ENCODE assay signal across 26 cellular contexts in the genomic region with DNA sequence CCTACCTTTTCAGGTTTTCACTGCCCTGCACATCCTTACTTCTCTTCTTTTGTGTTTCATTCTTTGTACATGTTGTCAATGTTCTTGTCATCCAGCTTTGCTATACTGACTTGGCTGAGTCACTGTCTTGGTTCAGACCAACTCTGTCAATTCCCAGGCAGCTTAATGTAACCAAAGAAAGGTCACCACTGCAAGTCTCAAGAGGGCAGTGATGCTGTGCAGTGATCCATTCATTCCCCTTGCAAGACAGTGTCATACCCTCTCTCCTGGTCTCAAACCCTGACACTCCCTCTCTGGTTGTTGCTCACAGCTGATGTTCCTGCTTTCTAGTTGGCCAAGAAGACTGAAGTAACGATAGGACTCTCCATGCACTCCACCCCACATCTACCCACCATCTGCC. TPM values are rescaled to one million over a fixed set of nuclear protein-coding genes. Genes with fewer than 3 reads are reported as not detected.
DNase-seq lines count a peak whose midpoint lies in the region; ATAC-seq and TF ChIP-seq lines count a peak whose summit lies in the region.
"Had no signal": no experiment of that assay in that cellular context is flagged by ENCODE, and none has a peak within 500 bp of the region (broad histone marks: within the 10 kb centered on the region; RNA-seq: fewer than 3 reads in every experiment).

No MANE protein-coding gene starts in this region.

- H3K4me3 Mint-ChIP-seq in activated naive CD4-positive, alpha-beta T cell treated with anti-CD3 and anti-CD28 coated beads, Interleukin-2, amount 50 U/mL, for 24 hours = no peak overlapping the region
- no peak overlapping the region for H3K4me3 Mint-ChIP-seq in effector memory CD8-positive, alpha-beta T cell
- no peak overlapping the region for H3K4me3 Mint-ChIP-seq in stimulated activated effector memory CD8-positive, alpha-beta T cell treated with anti-CD3 and anti-CD28 coated beads, Interleukin-12 subunit alpha, Interleukin-12 subunit beta, amount 100 ng/mL, for 72 hours
- H3K4me3 Mint-ChIP-seq: CD4-positive, alpha-beta memory T cell; natural killer cell treated with Interleukin-12 subunit alpha and Interleukin-12 subunit beta and Interleukin-15 and Interleukin-18, amount 100 ng/mL, for 72 hours had no signal

- ATAC-seq in IMR-90 (ENCODE audit: low read depth) = no peak
- no peak for ATAC-seq in effector memory CD8-positive, alpha-beta T cell (replicated peaks)
- ATAC-seq in stimulated activated effector memory CD8-positive, alpha-beta T cell treated with anti-CD3 and anti-CD28 coated beads, Interleukin-12 subunit alpha, Interleukin-12 subunit beta, amount 100 ng/mL, for 72 hours = peak; percentile 19
- ATAC-seq in HG02678 (IDR thresholded peaks at IDR 0.05; ENCODE audit: unreplicated experiment) = no peak
- ATAC-seq: left cardiac atrium; mucosa of descending colon; natural killer cell treated with Interleukin-12 subunit alpha and Interleukin-12 subunit beta and Interleukin-15 and Interleukin-18, amount 100 ng/mL, for 72 hours had no signal

- H3K14ac ChIP-seq in IMR-90 (replicated peaks; ENCODE audit: low read depth, low read length) = no peak overlapping the region

- H3K4me1 ChIP-seq in IMR-90 (ENCODE audit: control insufficient read depth, insufficient read depth, low read length) = no peaks in the 10 kb centered on the region
- H3K4me1 ChIP-seq: stomach had no signal

- no peak overlapping the region for H3K56ac ChIP-seq in IMR-90 (ENCODE audit: extremely low read depth, insufficient read depth, low read length)

- BruUV-seq in IMR-90 (replicated peaks; lab: Mats Ljungman, UMichigan) = no TSS peak

- H3K79me1 ChIP-seq in IMR-90 (ENCODE audit: low read depth in 1 of 2, low read length in 2 of 2) = no peaks in the 10 kb centered on the region

- H3K9ac ChIP-seq in IMR-90 (ENCODE audit: low read depth, low read length) = no peak overlapping the region

- no peak for TF ChIP-seq POLR2A in IMR-90 (IDR thresholded peaks at IDR 0.05; ENCODE audit: low read depth, low read length)

- H4K20me1 ChIP-seq in IMR-90 (ENCODE audit: insufficient read depth, low read length) = no peaks in the 10 kb centered on the region

- H3K9me3 Mint-ChIP-seq in activated naive CD4-positive, alpha-beta T cell treated with anti-CD3 and anti-CD28 coated beads, Interleukin-2, amount 50 U/mL, for 24 hours = no peaks in the 10 kb centered on the region
- no peaks in the 10 kb centered on the region for H3K9me3 Mint-ChIP-seq in effector memory CD8-positive, alpha-beta T cell
- no peaks in the 10 kb centered on the region for H3K9me3 Mint-ChIP-seq in stimulated activated effector memory CD8-positive, alpha-beta T cell treated with anti-CD3 and anti-CD28 coated beads, Interleukin-12 subunit alpha, Interleukin-12 subunit beta, amount 100 ng/mL, for 72 hours
- H3K9me3 Mint-ChIP-seq: activated naive CD4-positive, alpha-beta T cell treated with anti-CD3 and anti-CD28 coated beads, Interleukin-2, amount 50 U/mL, for 72 hours; activated T-helper 2 cell treated with anti-CD3 and anti-CD28 coated beads, Interferon-gamma antibody, Interleukin-2, Interleukin-4, amounts not matched to agents 10 μg/mL and 5 μg/mL and 100 μg/mL, durations not matched to agents 14 hours and 24 hours and 36 hours; natural killer cell treated with Interleukin-12 subunit alpha and Interleukin-12 subunit beta and Interleukin-15 and Interleukin-18, amount 100 ng/mL, for 72 hours had no signal

- H3K4ac ChIP-seq in IMR-90 (ENCODE audit: low read depth, low read length) = no peak overlapping the region

- H3K27me3 ChIP-seq in IMR-90 (ENCODE audit: control insufficient read depth, insufficient read depth, low read length) = no peaks in the 10 kb centered on the region
- H3K27me3 ChIP-seq: stomach had no signal

- H2AK5ac ChIP-seq in IMR-90 (ENCODE audit: low read depth, low read length) = no peak overlapping the region

- no peak overlapping the region for H3K18ac ChIP-seq in IMR-90 (ENCODE audit: low read depth, low read length)

- TF ChIP-seq CTCF in IMR-90 (conservative IDR thresholded peaks at IDR 0.05; ENCODE audit: low read depth, low read length) = no peak

- no peaks in the 10 kb centered on the region for H3K9me1 ChIP-seq in IMR-90 (ENCODE audit: insufficient read depth, low read length)

- no peaks in the 10 kb centered on the region for H3K9me3 ChIP-seq in IMR-90 (ENCODE audit: control insufficient read depth, insufficient read depth, low read length)
- H3K9me3 ChIP-seq: mucosa of descending colon, stomach had no signal

- H2AK9ac ChIP-seq in IMR-90 (replicated peaks; ENCODE audit: low read depth, low read length, poor library complexity) = no peak overlapping the region

- no peaks in the 10 kb centered on the region for H3K36me3 ChIP-seq in IMR-90 (ENCODE audit: control insufficient read depth, insufficient read depth, low read length)
- H3K36me3 ChIP-seq: stomach had no signal

- no peak overlapping the region for H2BK20ac ChIP-seq in IMR-90 (ENCODE audit: low read depth, low read length)

- no peaks in the 10 kb centered on the region for H3K36me3 Mint-ChIP-seq in activated naive CD4-positive, alpha-beta T cell treated with anti-CD3 and anti-CD28 coated beads, Interleukin-2, amount 50 U/mL, for 24 hours
- no peaks in the 10 kb centered on the region for H3K36me3 Mint-ChIP-seq in effector memory CD8-positive, alpha-beta T cell (ENCODE audit: insufficient read depth)
- no peaks in the 10 kb centered on the region for H3K36me3 Mint-ChIP-seq in stimulated activated effector memory CD8-positive, alpha-beta T cell treated with anti-CD3 and anti-CD28 coated beads, Interleukin-12 subunit alpha, Interleukin-12 subunit beta, amount 100 ng/mL, for 72 hours
- H3K36me3 Mint-ChIP-seq: activated naive CD4-positive, alpha-beta T cell treated with anti-CD3 and anti-CD28 coated beads, Interleukin-2, amount 50 U/mL, for 72 hours; CD4-positive, alpha-beta memory T cell; natural killer cell treated with Interleukin-12 subunit alpha and Interleukin-12 subunit beta and Interleukin-15 and Interleukin-18, amount 100 ng/mL, for 72 hours had no signal

- H3K4me3 ChIP-seq in IMR-90 (ENCODE audit: insufficient read depth, low read depth, low read length) = no peak overlapping the region
- H3K4me3 ChIP-seq: lung, mucosa of descending colon, stomach had no signal

- WGBS in IMR-90 (ENCODE audit: extremely low coverage in 2 of 2, insufficient read length in 1 of 2), 2 experiments = no CpG with 5 or more reads among the region's 1 CpG

- H4K5ac ChIP-seq in IMR-90 (ENCODE audit: low read depth, low read length) = no peak overlapping the region

- POLR2A ChIA-PET in IMR-90 (lab: Charles Lee; ENCODE audit: unreplicated experiment) = no interaction called here

- intact Hi-C loops in IMR-90 (cut with micrococcal nuclease) = no loop called here

- TF ChIP-seq RAD21 in IMR-90 (IDR thresholded peaks at IDR 0.05; ENCODE audit: low read length) = no peak

- in situ Hi-C loops in IMR-90 (cut with MboI; ENCODE audit: low sequenced_read_pairs) = no loop called here

- no peak overlapping the region for H3K23ac ChIP-seq in IMR-90 (ENCODE audit: low read depth, low read length)

- H3K27me3 Mint-ChIP-seq in activated naive CD4-positive, alpha-beta T cell treated with anti-CD3 and anti-CD28 coated beads, Interleukin-2, amount 50 U/mL, for 24 hours = no peaks in the 10 kb centered on the region
- no peaks in the 10 kb centered on the region for H3K27me3 Mint-ChIP-seq in effector memory CD8-positive, alpha-beta T cell
- H3K27me3 Mint-ChIP-seq: CD4-positive, alpha-beta memory T cell had no signal

- DNase-seq in activated naive CD4-positive, alpha-beta T cell treated with Interleukin-2 at 50 U/mL for 16 hours = no peak
- DNase-seq in IMR-90 = peak; percentile 4
- no peak for DNase-seq in effector memory CD8-positive, alpha-beta T cell
- no peak for DNase-seq in stimulated activated effector memory CD8-positive, alpha-beta T cell treated with anti-CD3 and anti-CD28 coated beads, Interleukin-12 subunit alpha, Interleukin-12 subunit beta, amount 100 ng/mL, for 72 hours (ENCODE audit: low spot score in 2 of 2)
- DNase-seq in effector CD4-positive, alpha-beta T cell = no peak
- DNase-seq in SK-N-DZ (ENCODE audit: low spot score) = no peak
- DNase-seq: activated CD4-positive, alpha-beta T cell treated with anti-CD3 and anti-CD28 coated beads for 4 hours; AML-193; anterior cingulate cortex; CD4-positive, alpha-beta memory T cell; HCEC 1CT; hippocampal formation; left cardiac atrium; mucosa of descending colon; NCI-H2081; NCI-H226; NCI-H69; SHP77; stomach had no signal

- no peak overlapping the region for H3K27ac ChIP-seq in IMR-90 (ENCODE audit: insufficient read depth, low read length)
- H3K27ac ChIP-seq: stomach had no signal

- H4K8ac ChIP-seq in IMR-90 (ENCODE audit: low read depth in 2 of 2, low read length in 2 of 2) = no peak overlapping the region

- no peak overlapping the region for H2BK15ac ChIP-seq in IMR-90 (ENCODE audit: low read depth, low read length)

- no peaks in the 10 kb centered on the region for H3K4me1 Mint-ChIP-seq in activated naive CD4-positive, alpha-beta T cell treated with anti-CD3 and anti-CD28 coated beads, Interleukin-2, amount 50 U/mL, for 24 hours
- H3K4me1 Mint-ChIP-seq in effector memory CD8-positive, alpha-beta T cell (ENCODE audit: low read depth in 2 of 2) = no peaks in the 10 kb centered on the region
- H3K4me1 Mint-ChIP-seq in stimulated activated effector memory CD8-positive, alpha-beta T cell treated with anti-CD3 and anti-CD28 coated beads, Interleukin-12 subunit alpha, Interleukin-12 subunit beta, amount 100 ng/mL, for 72 hours = peaks cover 9% of the 10 kb centered on the region

- no peak overlapping the region for H2BK5ac ChIP-seq in IMR-90 (ENCODE audit: low read depth, low read length, poor library complexity, severe bottlenecking)

- H3K27ac Mint-ChIP-seq in activated naive CD4-positive, alpha-beta T cell treated with anti-CD3 and anti-CD28 coated beads, Interleukin-2, amount 50 U/mL, for 24 hours = peak overlapping the region; percentile 1
- peak overlapping the region; percentile 63 to 71 for H3K27ac Mint-ChIP-seq in effector memory CD8-positive, alpha-beta T cell
- H3K27ac Mint-ChIP-seq in stimulated activated effector memory CD8-positive, alpha-beta T cell treated with anti-CD3 and anti-CD28 coated beads, Interleukin-12 subunit alpha, Interleukin-12 subunit beta, amount 100 ng/mL, for 72 hours = no peak overlapping the region
- H3K27ac Mint-ChIP-seq: activated T-helper 2 cell treated with anti-CD3 and anti-CD28 coated beads, Interferon-gamma antibody, Interleukin-2, Interleukin-4, amounts not matched to agents 10 μg/mL and 5 μg/mL and 100 μg/mL, durations not matched to agents 14 hours and 24 hours and 36 hours; CD4-positive, alpha-beta memory T cell; natural killer cell treated with Interleukin-12 subunit alpha and Interleukin-12 subunit beta and Interleukin-15 and Interleukin-18, amount 100 ng/mL, for 72 hours had no signal

- no peak overlapping the region for H2AFZ ChIP-seq in IMR-90 (replicated peaks; ENCODE audit: low read length, poor library complexity)

- H3K4me2 ChIP-seq in IMR-90 (ENCODE audit: low read depth, low read length) = no peak overlapping the region

- dilution Hi-C loops in IMR-90 (cut with HindIII; ENCODE audit: low sequenced_read_pairs, unreplicated experiment) = no loop called here

- H2BK120ac ChIP-seq in IMR-90 (ENCODE audit: low read depth, low read length) = no peak overlapping the region

- CTCF ChIA-PET in IMR-90 (lab: Yijun Ruan, JAX) = no interaction called here

- no peak overlapping the region for H4K91ac ChIP-seq in IMR-90 (ENCODE audit: insufficient read depth, low read depth, low read length)

RNA-seq across cellular contexts. Expression of a gene that starts 17.5 kb away (rescaled TPM):
- total RNA-seq in IMR-90 (2012; rRNA removed) = 0.54 and 0.56 TPM in 2 replicates
- polyA plus RNA-seq in IMR-90 (2012; rRNA removed) = 0.23 and 0.29 TPM in 2 replicates
- 0.13 and 0.16 TPM in 2 replicates for polyA plus RNA-seq in IMR-90 (2012; cell fraction: cytosol; rRNA removed)
- 0.05 and 0.11 TPM in 2 replicates for polyA plus RNA-seq in IMR-90 (2012; cell fraction: nucleus; rRNA removed; ENCODE audit: low replicate concordance)
- 9.6 and 10.6 TPM in 2 replicates for polyA plus RNA-seq in SK-N-DZ (2014; cell fraction: cytosol; rRNA removed)
- 5.8 and 7.6 TPM in 2 replicates for polyA plus RNA-seq in SK-N-DZ (2014; cell fraction: nucleus; rRNA removed)
- total RNA-seq: endothelial cell of umbilical vein had no signal
- polyA plus RNA-seq: endothelial cell of umbilical vein had no signal

RNA-seq across cellular contexts. Expression of a gene that starts 30.5 kb away (rescaled TPM):
- total RNA-seq in IMR-90 (2012; rRNA removed) = 42.3 and 75.3 TPM in 2 replicates
- polyA plus RNA-seq in IMR-90 (2012; rRNA removed) = 24.7 and 30.8 TPM in 2 replicates
- polyA plus RNA-seq in IMR-90 (2012; cell fraction: cytosol; rRNA removed) = 1.8 and 4.9 TPM in 2 replicates
- polyA plus RNA-seq in IMR-90 (2012; cell fraction: nucleus; rRNA removed; ENCODE audit: low replicate concordance) = 0.69 and 6.0 TPM in 2 replicates
- 215 and 242 TPM in 2 replicates for polyA plus RNA-seq in SK-N-DZ (2014; cell fraction: cytosol; rRNA removed)
- polyA plus RNA-seq in SK-N-DZ (2014; cell fraction: nucleus; rRNA removed) = 118 and 128 TPM in 2 replicates
